10 cellular contexts compared by ENCODE assay signal in genomic region chr2:234242446-234242810, GRCh38.
"Had no signal": no experiment of that assay in that cellular context is flagged by ENCODE, and none has a peak within 500 bp of the region (broad histone marks: within the 10 kb centered on the region; RNA-seq: fewer than 3 reads in every experiment).

No MANE protein-coding gene starts in this region.

- ATAC-seq: activated CD8-positive, alpha-beta T cell treated with anti-CD3 and anti-CD28 coated beads, Interleukin-2, amount 10 ng/mL, durations not matched to agents 7 days and 5 days; T-helper 17 cell; WTC11 had no signal

- DNase-seq: activated CD4-positive, alpha-beta T cell treated with anti-CD3 and anti-CD28 coated beads for 48 hours; activated CD8-positive, alpha-beta memory T cell treated with anti-CD3 and anti-CD28 coated beads, Interleukin-2, amount 50 U/mL, for 48 hours; activated CD8-positive, alpha-beta T cell treated with anti-CD3 and anti-CD28 coated beads, Interleukin-2, amount 10 ng/mL, durations not matched to agents 7 days and 5 days; aorta; effector memory CD4-positive, alpha-beta T cell; hippocampal formation; nucleus accumbens; stimulated activated CD4-positive, alpha-beta T cell treated with anti-CD3 and anti-CD28 coated beads, Interleukin-4, amount 100 ng/mL, for 4 hours; T-helper 17 cell had no signal
